Comparison of ENCODE assay signal across 23 cellular contexts in the genomic region with DNA sequence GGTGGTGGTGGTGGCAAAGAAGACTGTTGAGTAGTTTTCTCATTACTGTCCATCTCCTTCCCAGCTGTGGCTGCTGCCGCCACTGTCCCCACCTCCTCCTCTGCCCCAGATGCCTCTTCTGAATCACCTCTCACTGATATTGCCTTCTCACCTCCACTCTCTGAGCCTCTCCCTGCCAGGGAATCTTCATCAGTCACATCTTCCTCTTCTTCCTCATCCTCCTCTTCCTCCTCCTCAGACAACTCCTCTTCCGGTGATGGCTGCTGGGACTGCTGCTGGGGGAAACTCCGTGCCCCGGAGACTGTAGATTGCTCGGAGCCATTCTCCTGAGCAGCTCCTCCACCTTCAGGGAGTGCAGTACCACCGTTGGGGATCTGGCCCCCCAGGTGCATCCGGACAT. TPM values are rescaled to one million over a fixed set of nuclear protein-coding genes. Genes with fewer than 3 reads are reported as not detected.
DNase-seq lines count a peak whose midpoint lies in the region; TF ChIP-seq lines count a peak whose summit lies in the region.
"Had no signal": no experiment of that assay in that cellular context is flagged by ENCODE, and none has a peak within 500 bp of the region (broad histone marks: within the 10 kb centered on the region; RNA-seq: fewer than 3 reads in every experiment).

No MANE protein-coding gene starts in this region.

- WGBS in ectodermal cell, 2 experiments = 77 to 79% methylated on average over 7 of the region's 7 CpGs
- no CpG with 5 or more reads among the region's 7 CpGs for WGBS in mesendoderm (ENCODE audit: extremely low coverage, insufficient coverage, low lambda C conversion rate)

- H3K4me1 ChIP-seq in HEK293 (ENCODE audit: control insufficient read depth, insufficient read depth, low read length) = peaks cover 8% of the 10 kb centered on the region; the same call in 1 of the 2 replicates
- H3K4me1 ChIP-seq in ectodermal cell (ENCODE audit: control insufficient read depth, insufficient read depth, low read length) = peaks cover 62% of the 10 kb centered on the region
- H3K4me1 ChIP-seq in mesendoderm (ENCODE audit: control insufficient read depth, low read depth, low read length) = peaks cover 14% of the 10 kb centered on the region
- peaks cover 14% of the 10 kb centered on the region for H3K4me1 ChIP-seq in osteoblast (ENCODE audit: insufficient read depth, low read length)
- H3K4me1 ChIP-seq: SJSA1 had no signal

- in situ Hi-C loops in brain microvascular endothelial cell (cut with HindIII; ENCODE audit: low pct_ligation_motif_present, low sequenced_read_pairs) = no loop called here

- no peaks in the 10 kb centered on the region for H3K27me3 ChIP-seq in ectodermal cell (ENCODE audit: control insufficient read depth, insufficient read depth, low read length, poor library complexity, severe bottlenecking)
- no peaks in the 10 kb centered on the region for H3K27me3 ChIP-seq in mesendoderm (ENCODE audit: insufficient read depth, low read length, poor library complexity)
- no peaks in the 10 kb centered on the region for H3K27me3 ChIP-seq in osteoblast (ENCODE audit: insufficient read depth, low read length)
- no peaks in the 10 kb centered on the region for H3K27me3 ChIP-seq in brain microvascular endothelial cell (replicated peaks)
- H3K27me3 ChIP-seq: SJSA1 had no signal

- H4K8ac ChIP-seq in mesendoderm (ENCODE audit: low read depth, low read length) = no peak overlapping the region

- H3K4me3 ChIP-seq in HEK293 (ENCODE audit: low read depth, low read length) = no peak overlapping the region
- H3K4me3 ChIP-seq in ectodermal cell (ENCODE audit: insufficient read depth, low read depth, low read length) = peak overlapping the region; percentile 13
- H3K4me3 ChIP-seq in mesendoderm (ENCODE audit: low read length) = no peak overlapping the region
- H3K4me3 ChIP-seq in osteoblast (ENCODE audit: insufficient read depth, low read length) = no peak overlapping the region
- no peak overlapping the region for H3K4me3 ChIP-seq in coronary artery
- H3K4me3 ChIP-seq in brain microvascular endothelial cell (ENCODE audit: low read depth, low read length) = no peak overlapping the region
- H3K4me3 ChIP-seq: SJSA1 had no signal

- H3K4me2 ChIP-seq in mesendoderm (ENCODE audit: low read length) = no peak overlapping the region
- H3K4me2 ChIP-seq in osteoblast (ENCODE audit: insufficient read depth, low read length) = no peak overlapping the region
- H3K4me2 ChIP-seq: KMS-11 had no signal

- H3K27ac ChIP-seq in HEK293 (ENCODE audit: extremely low read depth, low read depth, low read length) (no peak overlapping the region), ectodermal cell (ENCODE audit: insufficient read depth, low read depth, low read length, poor library complexity, severe bottlenecking) (no peak overlapping the region), mesendoderm (ENCODE audit: low read depth, low read length) (no peak overlapping the region), osteoblast (ENCODE audit: low read depth, low read length) (no peak overlapping the region), coronary artery (no peak overlapping the region), brain microvascular endothelial cell (no peak overlapping the region)
- H3K27ac ChIP-seq: KMS-11, SJSA1 had no signal

- no peak overlapping the region for H2BK120ac ChIP-seq in mesendoderm (ENCODE audit: low read depth, low read length)

- no peak overlapping the region for H2AK5ac ChIP-seq in mesendoderm (ENCODE audit: low read length)

- no peak overlapping the region for H2BK5ac ChIP-seq in mesendoderm (ENCODE audit: low read length)

- no peak overlapping the region for H3K9ac ChIP-seq in mesendoderm (ENCODE audit: low read length)
- H3K9ac ChIP-seq: KMS-11 had no signal

- POLR2A ChIA-PET in HEK293 (lab: Yijun Ruan, JAX) = interaction anchor here (3.0 kb wide), 1 partner anchor 12 kb away, joined by 12 read pairs; the partner anchor contains the start of gene METTL3

- peak overlapping the region; percentile 36 for H3K56ac ChIP-seq in mesendoderm (ENCODE audit: low read length)

- no peak for DNase-seq in mesendoderm
- DNase-seq in osteoblast (ENCODE audit: insufficient read length, low spot score, missing footprints) = peak; percentile 31
- no peak for DNase-seq in dedifferentiated amniotic fluid mesenchymal stem cell (ENCODE audit: extremely low spot score)
- no peak for DNase-seq in coronary artery (ENCODE audit: low spot score)
- no peak for DNase-seq in brain microvascular endothelial cell
- DNase-seq: CD4-positive, CD25-positive, alpha-beta regulatory T cell; COR-L47; DMS 273 treated with DMSO at 0.1 percent for 48 hours; DMS79 treated with DMSO at 0.1 percent for 48 hours; H7; IMR-90; NCI-H1092 treated with DMSO at 0.1 percent for 48 hours; NCI-H1436 treated with DMSO at 0.1 percent for 48 hours; NCI-H2029; NCI-H2227 treated with DMSO at 0.1 percent for 48 hours; NCI-H510A; NCI-H774 had no signal

- H3K23ac ChIP-seq in mesendoderm (ENCODE audit: low read length) = no peak overlapping the region

- H3K36me3 ChIP-seq in HEK293 (ENCODE audit: control insufficient read depth in 2 of 2, insufficient read depth in 1 of 2, low read length in 2 of 2) = peaks cover 3 to 41% of the 10 kb centered on the region in 2 experiments; a peak in 2 of 3 replicates
- H3K36me3 ChIP-seq in ectodermal cell (ENCODE audit: control insufficient read depth, insufficient read depth, low read length) = peaks cover 37% of the 10 kb centered on the region
- H3K36me3 ChIP-seq in mesendoderm (ENCODE audit: control insufficient read depth, insufficient read depth, low read length) = peaks cover 3% of the 10 kb centered on the region
- no peaks in the 10 kb centered on the region for H3K36me3 ChIP-seq in osteoblast (ENCODE audit: insufficient read depth, low read length)
- H3K36me3 ChIP-seq in brain microvascular endothelial cell (replicated peaks) = no peaks in the 10 kb centered on the region
- H3K36me3 ChIP-seq: SJSA1 had no signal

- no peak overlapping the region for H2AFZ ChIP-seq in osteoblast (ENCODE audit: low read length)

- H3K4ac ChIP-seq in mesendoderm (ENCODE audit: low read depth, low read length) = no peak overlapping the region

- TF ChIP-seq CTCF in HEK293 (tag by site-specific recombination; IDR thresholded peaks at IDR 0.05) (no peak), osteoblast (IDR thresholded peaks at IDR 0.05; ENCODE audit: extremely low read depth, low read depth, low read length) (no peak), coronary artery (IDR thresholded peaks at IDR 0.05) (no peak), brain microvascular endothelial cell (IDR thresholded peaks at IDR 0.05; ENCODE audit: low read depth, low read length, missing control alignments) (no peak)

- CTCF ChIA-PET in HEK293 (lab: Yijun Ruan, JAX) = no interaction called here

- no peak overlapping the region for H4K5ac ChIP-seq in mesendoderm (ENCODE audit: low read length)

- H3K79me2 ChIP-seq in mesendoderm (ENCODE audit: control insufficient read depth, insufficient read depth, low read length) (peaks cover 34% of the 10 kb centered on the region), osteoblast (ENCODE audit: insufficient read depth, low read length) (no peaks in the 10 kb centered on the region)

- no peaks in the 10 kb centered on the region for H3K9me3 ChIP-seq in HEK293 (ENCODE audit: control insufficient read depth, insufficient read depth, low read depth, low read length)
- H3K9me3 ChIP-seq in ectodermal cell (ENCODE audit: control insufficient read depth, low read length) = no peaks in the 10 kb centered on the region
- no peaks in the 10 kb centered on the region for H3K9me3 ChIP-seq in osteoblast (ENCODE audit: low read depth, low read length)
- H3K9me3 ChIP-seq: SJSA1 had no signal

- H3K18ac ChIP-seq in mesendoderm (ENCODE audit: low read length) = no peak overlapping the region

- no peak overlapping the region for H2BK15ac ChIP-seq in mesendoderm (replicated peaks; ENCODE audit: low read depth)

- H4K20me1 ChIP-seq in osteoblast (ENCODE audit: insufficient read depth, low read length) = no peaks in the 10 kb centered on the region

- H3K79me1 ChIP-seq in mesendoderm (ENCODE audit: low read length) = peaks cover 29% of the 10 kb centered on the region

RNA-seq across cellular contexts. Expression of gene SALL2, which starts 2.9 kb away (rescaled TPM):
- 259 TPM for polyA plus RNA-seq in ectodermal cell (2013, experiment 1 of 4)
- polyA plus RNA-seq in ectodermal cell (2013, experiment 2 of 4) = 325 TPM
- polyA plus RNA-seq in ectodermal cell (2013, experiment 3 of 4) = 247 TPM
- 284 TPM for polyA plus RNA-seq in ectodermal cell (2013, experiment 4 of 4)
- 101 TPM for polyA plus RNA-seq in mesendoderm (2013, experiment 1 of 2)
- polyA plus RNA-seq in mesendoderm (2013, experiment 2 of 2) = 101 TPM
- 2.9 and 3.3 TPM in 2 replicates for total RNA-seq in osteoblast

RNA-seq across cellular contexts. Expression of gene METTL3, which starts 12.1 kb away (rescaled TPM):
- 108 TPM for polyA plus RNA-seq in ectodermal cell (2013, experiment 1 of 4)
- polyA plus RNA-seq in ectodermal cell (2013, experiment 2 of 4) = 97.3 TPM
- polyA plus RNA-seq in ectodermal cell (2013, experiment 3 of 4) = 71.6 TPM
- polyA plus RNA-seq in ectodermal cell (2013, experiment 4 of 4) = 80.0 TPM
- polyA plus RNA-seq in mesendoderm (2013, experiment 1 of 2) = 52.9 TPM
- polyA plus RNA-seq in mesendoderm (2013, experiment 2 of 2) = 52.6 TPM
- 30.4 and 30.9 TPM in 2 replicates for total RNA-seq in osteoblast

RNA-seq across cellular contexts. Expression of gene TOX4, which starts 46.2 kb away (rescaled TPM):
- polyA plus RNA-seq in ectodermal cell (2013, experiment 1 of 4) = 57.3 TPM
- 57.2 TPM for polyA plus RNA-seq in ectodermal cell (2013, experiment 2 of 4)
- polyA plus RNA-seq in ectodermal cell (2013, experiment 3 of 4) = 33.6 TPM
- polyA plus RNA-seq in ectodermal cell (2013, experiment 4 of 4) = 40.0 TPM
- 37.1 TPM for polyA plus RNA-seq in mesendoderm (2013, experiment 1 of 2)
- 39.4 TPM for polyA plus RNA-seq in mesendoderm (2013, experiment 2 of 2)
- total RNA-seq in osteoblast = 37.6 and 46.3 TPM in 2 replicates

RNA-seq across cellular contexts. Expression of gene RAB2B, which starts 46.4 kb away (rescaled TPM):
- 34.7 TPM for polyA plus RNA-seq in ectodermal cell (2013, experiment 1 of 4)
- 35.5 TPM for polyA plus RNA-seq in ectodermal cell (2013, experiment 2 of 4)
- 25.7 TPM for polyA plus RNA-seq in ectodermal cell (2013, experiment 3 of 4)
- 28.2 TPM for polyA plus RNA-seq in ectodermal cell (2013, experiment 4 of 4)
- 12.2 TPM for polyA plus RNA-seq in mesendoderm (2013, experiment 1 of 2)
- polyA plus RNA-seq in mesendoderm (2013, experiment 2 of 2) = 12.8 TPM
- total RNA-seq in osteoblast = 25.0 and 27.4 TPM in 2 replicates

RNA-seq across cellular contexts. Expression of gene OR10G3, which starts 56.7 kb away (rescaled TPM):
- polyA plus RNA-seq in ectodermal cell (2013, experiment 1 of 4) = not detected
- not detected for polyA plus RNA-seq in ectodermal cell (2013, experiment 2 of 4)
- not detected for polyA plus RNA-seq in ectodermal cell (2013, experiment 3 of 4)
- not detected for polyA plus RNA-seq in ectodermal cell (2013, experiment 4 of 4)
- not detected for polyA plus RNA-seq in mesendoderm (2013, experiment 1 of 2)
- not detected for polyA plus RNA-seq in mesendoderm (2013, experiment 2 of 2)
- not detected in 2 replicates for total RNA-seq in osteoblast
- total RNA-seq: CD4-positive, CD25-positive, alpha-beta regulatory T cell; H7; HT1080; IMR-90; SJSA1 had no signal
- polyA plus RNA-seq: BJ; CD4-positive, CD25-positive, alpha-beta regulatory T cell; IMR-90 had no signal
